Comparison of ENCODE assay signal across 10 cellular contexts in genomic region chr1:2279882-2280281, GRCh38. TPM values are rescaled to one million over a fixed set of nuclear protein-coding genes. Genes with fewer than 3 reads are reported as not detected.
DNase-seq lines count a peak whose midpoint lies in the region; ATAC-seq and TF ChIP-seq lines count a peak whose summit lies in the region.
"Had no signal": no experiment of that assay in that cellular context is flagged by ENCODE, and none has a peak within 500 bp of the region (broad histone marks: within the 10 kb centered on the region; RNA-seq: fewer than 3 reads in every experiment).

No MANE protein-coding gene starts in this region.

- peaks cover 5% of the 10 kb centered on the region for H3K27me3 Mint-ChIP-seq in HFFc6 (ENCODE audit: insufficient read depth)
- H3K27me3 Mint-ChIP-seq in central memory CD8-positive, alpha-beta T cell, result no peaks in the 10 kb centered on the region
- H3K27me3 Mint-ChIP-seq: activated CD4-positive, alpha-beta T cell treated with anti-CD3 and anti-CD28 coated beads for 36 hours; activated naive CD4-positive, alpha-beta T cell treated with anti-CD3 and anti-CD28 coated beads, Interleukin-2, amount 10 ng/mL, durations not matched to agents 7 days and 5 days had no signal

- H3K4me3 ChIP-seq in skin epidermis, result no peak overlapping the region

- peaks cover 9% of the 10 kb centered on the region for H3K36me3 Mint-ChIP-seq in HFFc6 (ENCODE audit: low read depth)
- peaks cover 18% of the 10 kb centered on the region for H3K36me3 Mint-ChIP-seq in central memory CD8-positive, alpha-beta T cell (ENCODE audit: insufficient read depth)

- peak overlapping the region; percentile 68; the same call in 1 of the 2 replicates for H3K27ac Mint-ChIP-seq in HFFc6
- peak overlapping the region; percentile 90 for H3K27ac Mint-ChIP-seq in central memory CD8-positive, alpha-beta T cell (ENCODE audit: low read depth)
- H3K27ac Mint-ChIP-seq: activated CD4-positive, alpha-beta T cell treated with anti-CD3 and anti-CD28 coated beads for 36 hours had no signal

- H3K4me1 Mint-ChIP-seq in HFFc6 (ENCODE audit: low read depth), result peaks cover 35% of the 10 kb centered on the region
- peaks cover 6% of the 10 kb centered on the region for H3K4me1 Mint-ChIP-seq in central memory CD8-positive, alpha-beta T cell

- 0 out of 2 replicates have a peak, but pooled peaks cover 3% of the 10 kb centered on the region for H3K9me3 Mint-ChIP-seq in HFFc6
- no peaks in the 10 kb centered on the region for H3K9me3 Mint-ChIP-seq in central memory CD8-positive, alpha-beta T cell

- ATAC-seq in central memory CD8-positive, alpha-beta T cell (replicated peaks; ENCODE audit: extremely low read depth, poor library complexity, severe bottlenecking), result no peak
- peak; percentile 53 for ATAC-seq in left lobe of liver
- no peak for ATAC-seq in HG03442 (IDR thresholded peaks at IDR 0.05; ENCODE audit: unreplicated experiment)
- ATAC-seq in HG03571 (IDR thresholded peaks at IDR 0.05; ENCODE audit: unreplicated experiment), result no peak
- ATAC-seq: activated CD4-positive, alpha-beta T cell treated with anti-CD3 and anti-CD28 coated beads for 36 hours had no signal

- no peak for TF ChIP-seq CTCF in HFFc6 (IDR thresholded peaks at IDR 0.05)

- no peak for TF ChIP-seq POLR2A in erythroblast (IDR thresholded peaks at IDR 0.05; ENCODE audit: low read length)

- H3K27ac ChIP-seq in skin epidermis, result peak overlapping the region in 14 of 21 experiments; percentile 9 to 80 (median 58)

- no peak overlapping the region for H3K4me3 Mint-ChIP-seq in HFFc6
- no peak overlapping the region for H3K4me3 Mint-ChIP-seq in central memory CD8-positive, alpha-beta T cell
- H3K4me3 Mint-ChIP-seq: activated CD4-positive, alpha-beta T cell treated with anti-CD3 and anti-CD28 coated beads for 36 hours; activated naive CD4-positive, alpha-beta T cell treated with anti-CD3 and anti-CD28 coated beads, Interleukin-2, amount 10 ng/mL, durations not matched to agents 7 days and 5 days had no signal

- no peak for DNase-seq in HFFc6
- DNase-seq in central memory CD8-positive, alpha-beta T cell (ENCODE audit: low spot score in 2 of 2), result no peak
- no peak for DNase-seq in left lobe of liver (ENCODE audit: low spot score)
- no peak for DNase-seq in erythroblast (lab: John Stamatoyannopoulos, UW)
- no peak for DNase-seq in activated CD8-positive, alpha-beta memory T cell treated with anti-CD3 and anti-CD28 coated beads, Interleukin-2, amount 50 U/mL, for 4 hours
- DNase-seq: activated CD4-positive, alpha-beta T cell treated with anti-CD3 and anti-CD28 coated beads for 36 hours; activated naive CD4-positive, alpha-beta T cell treated with anti-CD3 and anti-CD28 coated beads, Interleukin-2, amount 10 ng/mL, durations not matched to agents 7 days and 5 days had no signal

RNA-seq across cellular contexts. Expression of gene SKI, which starts 51.8 kb away (rescaled TPM):
- 10 to 100 TPM; 63.7 to 76.6 (median 66.1) TPM for total RNA-seq in HFFc6 (2021; fragmentation: NEBNext Ultra II Directional; extraction: Animal tissue kit (Norgen Biotek cat#: 25700))
- 38.8 TPM for total RNA-seq in left lobe of liver
